Comparison of ENCODE assay signal across 9 cellular contexts in the genomic region with DNA sequence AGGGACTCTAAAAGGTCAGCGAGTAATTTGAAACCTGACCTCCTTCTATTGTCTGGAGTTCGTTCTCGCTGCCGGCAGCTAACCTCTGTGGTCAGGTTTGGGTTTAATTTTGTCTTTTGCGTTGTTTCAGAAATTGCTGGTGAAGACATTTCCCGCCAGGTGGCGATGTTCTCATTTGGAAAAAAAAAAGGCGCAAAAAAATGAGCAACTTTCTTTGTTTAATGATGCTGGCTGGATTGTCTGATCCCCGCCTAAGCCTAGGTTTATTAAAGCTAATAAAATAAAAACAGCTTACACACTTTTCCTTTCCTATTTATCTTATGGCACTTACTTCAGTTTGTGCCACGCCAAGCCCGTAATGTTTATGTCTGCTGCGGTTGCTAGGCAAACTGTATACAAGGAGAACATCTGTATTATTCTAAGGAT.
A peak's percentile ranks its signal among the peaks of the same experiment; 100 is the strongest.
DNase-seq lines count a peak whose midpoint lies in the region; ATAC-seq and TF ChIP-seq lines count a peak whose summit lies in the region.
"Had no signal": no experiment of that assay in that cellular context is flagged by ENCODE, and none has a peak within 500 bp of the region (broad histone marks: within the 10 kb centered on the region; RNA-seq: fewer than 3 reads in every experiment).

No MANE protein-coding gene starts in this region.

- no peak for TF ChIP-seq POLR2A in breast epithelium (IDR thresholded peaks at IDR 0.05)

- no peak overlapping the region for H3K27ac ChIP-seq in breast epithelium
- no peak overlapping the region for H3K27ac ChIP-seq in lower lobe of right lung
- H3K27ac ChIP-seq: SJSA1 had no signal

- H3K4me3 ChIP-seq in BE2C (ENCODE audit: low read depth, low read length) (no peak overlapping the region), breast epithelium (no peak overlapping the region), lower lobe of right lung (no peak overlapping the region)
- H3K4me3 ChIP-seq: SJSA1 had no signal

- peak; percentile 77 for TF ChIP-seq CTCF in BE2C (IDR thresholded peaks at IDR 0.05; ENCODE audit: low read depth, low read length)
- peak; percentile 31; the same call in 1 of the 2 replicates for TF ChIP-seq CTCF in GM12874 (IDR thresholded peaks at IDR 0.05; ENCODE audit: insufficient read depth, low read depth, low read length)
- peak in 2 of 3 donors; percentile 23 to 32 for TF ChIP-seq CTCF in breast epithelium (IDR thresholded peaks at IDR 0.05)
- TF ChIP-seq CTCF in lower lobe of right lung (IDR thresholded peaks at IDR 0.05), result peak; percentile 64

- H3K4me1 ChIP-seq in BE2C, result no peaks in the 10 kb centered on the region
- no peaks in the 10 kb centered on the region for H3K4me1 ChIP-seq in breast epithelium
- H3K4me1 ChIP-seq in lower lobe of right lung, result no peaks in the 10 kb centered on the region
- H3K4me1 ChIP-seq: SJSA1 had no signal

- ATAC-seq in lower lobe of right lung (no peak), HG03342 (IDR thresholded peaks at IDR 0.05; ENCODE audit: unreplicated experiment) (no peak), GM21576 (IDR thresholded peaks at IDR 0.05; ENCODE audit: unreplicated experiment) (no peak)

- H3K9me3 ChIP-seq in BE2C (no peaks in the 10 kb centered on the region), breast epithelium (no peaks in the 10 kb centered on the region), lower lobe of right lung (no peaks in the 10 kb centered on the region)
- H3K9me3 ChIP-seq: SJSA1 had no signal

- H3K36me3 ChIP-seq in BE2C (no peaks in the 10 kb centered on the region), breast epithelium (no peaks in the 10 kb centered on the region), lower lobe of right lung (no peaks in the 10 kb centered on the region)
- H3K36me3 ChIP-seq: SJSA1 had no signal

- DNase-seq in BE2C (peak; percentile 22), NCI-H748 (lab: John Stamatoyannopoulos, UW; ENCODE audit: unreplicated experiment) (peak; percentile 51), breast epithelium (ENCODE audit: low spot score in 2 of 2) (no peak), lower lobe of right lung (no peak), GM19240 (ENCODE audit: insufficient read length, low spot score) (no peak)

- intact Hi-C loops in breast epithelium (cut with DNase I; ENCODE audit: low total_unique reads) (no loop called here), lower lobe of right lung (cut with DNase I) (no loop called here)

- H3K27me3 ChIP-seq in BE2C, result no peaks in the 10 kb centered on the region
- peaks cover 0 to 17% of the 10 kb centered on the region in 2 donors for H3K27me3 ChIP-seq in breast epithelium
- peaks cover 18% of the 10 kb centered on the region for H3K27me3 ChIP-seq in lower lobe of right lung (ENCODE audit: low read depth)
- H3K27me3 ChIP-seq: SJSA1 had no signal

Comparison
In these comparisons a context has a peak if more than half of its experiments do, and no peak if none do; other contexts are left out.
1. DNase-seq: peak in BE2C (single experiment) and NCI-H748 (single experiment); none in breast epithelium (0 of 2), lower lobe of right lung (single experiment) and GM19240 (single experiment).
2. Peak in every context shown above with its lines, with median percentiles within 50 percentile points of each other: CTCF ChIP-seq.